ENCODE assay signal across 8 cellular contexts in the genomic region with DNA sequence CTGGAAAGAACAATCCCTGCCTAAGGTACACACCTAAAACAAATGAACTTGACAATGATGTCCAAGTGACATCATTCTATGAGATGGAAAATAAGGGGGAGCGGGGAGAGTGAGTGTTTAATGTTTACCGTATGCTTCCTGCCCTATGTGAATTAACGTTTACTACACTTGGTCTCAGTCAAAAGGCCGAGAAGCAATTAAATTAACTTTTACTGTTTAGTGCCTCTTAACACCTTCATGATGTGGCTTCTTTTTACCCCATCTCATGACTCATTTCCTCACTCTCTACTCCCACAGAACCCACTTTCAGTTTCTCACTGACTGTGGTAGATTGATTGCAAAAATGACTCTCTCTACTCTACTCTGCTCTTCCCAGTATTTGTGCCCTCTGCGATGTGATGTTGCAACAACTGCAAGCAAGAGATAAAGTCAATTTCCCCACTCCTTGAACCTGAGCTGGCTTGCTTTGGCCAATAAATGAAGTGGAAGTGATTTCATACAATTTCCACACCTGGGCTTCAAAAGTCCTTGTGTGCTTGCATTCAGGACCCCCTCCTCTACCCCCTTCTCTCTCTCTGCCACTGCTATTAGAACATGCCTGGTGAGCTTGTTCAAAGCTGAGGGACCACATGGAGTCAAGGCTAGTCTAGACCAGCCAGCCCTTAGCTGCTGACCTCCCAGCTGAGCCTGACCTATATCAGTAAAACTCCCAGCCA. TPM values are rescaled to one million over a fixed set of nuclear protein-coding genes. Genes with fewer than 3 reads are reported as not detected.
A peak's percentile ranks its signal among the peaks of the same experiment; 100 is the strongest.
DNase-seq lines count a peak whose midpoint lies in the region; ATAC-seq and TF ChIP-seq lines count a peak whose summit lies in the region.

No MANE protein-coding gene starts in this region.

- ATAC-seq in GM19455 (IDR thresholded peaks at IDR 0.05; ENCODE audit: unreplicated experiment) = peak; percentile 100
- ATAC-seq in HG03442 (IDR thresholded peaks at IDR 0.05; ENCODE audit: unreplicated experiment) = peak; percentile 100
- peak; percentile 99 for ATAC-seq in T-helper 17 cell
- ATAC-seq in stimulated activated naive CD8-positive, alpha-beta T cell treated with anti-CD3 and anti-CD28 coated beads, Interleukin-15, Interleukin-2, amounts not matched to agents 100 U/mL and 50 U/mL, for 24 hours = peak; percentile 98
- no peak for ATAC-seq in Right ventricle myocardium inferior

- no peak for TF ChIP-seq CTCF in fibroblast of pulmonary artery (IDR thresholded peaks at IDR 0.05; ENCODE audit: low read length, missing control alignments)

- H3K27me3 Mint-ChIP-seq in T-helper 17 cell = peaks cover 34% of the 10 kb centered on the region

- peak overlapping the region; percentile 61 for H3K27ac Mint-ChIP-seq in T-helper 17 cell

- H3K4me1 Mint-ChIP-seq in T-helper 17 cell = peaks cover 16% of the 10 kb centered on the region

- DNase-seq in EL = peak; percentile 78
- DNase-seq in T-helper 17 cell = no peak
- DNase-seq in fibroblast of pulmonary artery (ENCODE audit: low read depth) = peak; percentile 92
- peak; percentile 33 for DNase-seq in stimulated activated naive CD8-positive, alpha-beta T cell treated with anti-CD3 and anti-CD28 coated beads, Interleukin-15, Interleukin-2, amounts not matched to agents 100 U/mL and 50 U/mL, for 24 hours
- no peak for DNase-seq in NCI-H82 (lab: John Stamatoyannopoulos, UW)
- no peak for DNase-seq in Right ventricle myocardium inferior (ENCODE audit: missing footprints)

- no peaks in the 10 kb centered on the region for H3K9me3 ChIP-seq in T-helper 17 cell (ENCODE audit: control insufficient read depth, low read length, poor library complexity, severe bottlenecking)

- H3K36me3 Mint-ChIP-seq in T-helper 17 cell (ENCODE audit: low read depth) = peaks cover 2% of the 10 kb centered on the region

- no peak overlapping the region for H3K4me3 ChIP-seq in fibroblast of pulmonary artery (replicated peaks; ENCODE audit: low read depth, low read length)

- intact Hi-C loops in Right ventricle myocardium inferior (cut with DNase I) = no loop called here

- peak overlapping the region; percentile 79 for H3K4me3 Mint-ChIP-seq in T-helper 17 cell

RNA-seq across cellular contexts. Expression of a gene that starts 11.6 kb away (rescaled TPM):
- total RNA-seq in T-helper 17 cell (10 to 100 TPM; 28.8 to 31.2 TPM), Right ventricle myocardium inferior (14.2 TPM)

Comparison
In these comparisons a context has a peak if more than half of its experiments do, and no peak if none do; other contexts are left out.
1. DNase-seq: peak in EL (single experiment), fibroblast of pulmonary artery (single experiment) and stimulated activated naive CD8-positive, alpha-beta T cell treated with anti-CD3 and anti-CD28 coated beads, Interleukin-15, Interleukin-2, amounts not matched to agents 100 U/mL and 50 U/mL, for 24 hours (single experiment); none in T-helper 17 cell (0 of 3), NCI-H82 (single experiment) and Right ventricle myocardium inferior (single experiment).